ENCODE assay signal across 15 cellular contexts in the genomic region with DNA sequence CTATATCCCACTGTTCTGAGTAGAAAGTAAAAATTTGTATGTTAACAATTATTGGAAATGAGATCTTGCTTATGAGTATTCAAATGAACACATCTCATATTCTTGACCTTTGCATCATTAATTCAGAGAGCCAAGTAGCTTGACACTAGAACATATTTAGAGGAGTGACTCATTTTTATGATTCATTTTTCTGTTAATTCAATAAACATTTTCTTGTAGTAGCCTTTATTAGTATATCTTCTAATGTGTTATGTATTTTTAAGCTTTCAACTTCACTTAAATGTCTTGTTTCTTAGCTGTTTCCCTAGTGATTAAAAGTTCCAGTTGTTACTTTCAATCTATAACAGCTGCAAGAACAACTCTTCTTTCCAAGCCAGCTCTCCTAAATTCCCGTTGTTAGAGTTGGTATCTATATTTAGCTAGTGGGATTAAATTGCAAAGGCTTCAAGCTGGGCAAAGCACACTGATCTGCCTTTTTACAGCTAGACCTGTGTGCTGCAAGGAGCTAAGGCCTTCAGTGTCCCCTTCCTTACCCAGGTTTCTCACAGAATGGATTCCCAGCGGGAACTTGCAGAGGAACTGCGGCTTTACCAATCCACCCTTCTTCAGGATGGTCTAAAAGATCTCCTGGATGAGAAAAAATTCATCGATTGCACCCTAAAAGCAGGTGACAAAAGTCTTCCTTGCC. TPM values are rescaled to one million over a fixed set of nuclear protein-coding genes. Genes with fewer than 3 reads are reported as not detected.
DNase-seq lines count a peak whose midpoint lies in the region; ATAC-seq, FAIRE-seq and TF ChIP-seq lines count a peak whose summit lies in the region.
"Had no signal": no experiment of that assay in that cellular context is flagged by ENCODE, and none has a peak within 500 bp of the region (broad histone marks: within the 10 kb centered on the region; RNA-seq: fewer than 3 reads in every experiment).

A gene (plus strand): TSS at position 473 of the 688 bp plus-strand sequence. CDS start 77 bp downstream, at position 550.

- H2AFZ ChIP-seq in mesenchymal stem cell (ENCODE audit: low read depth, low read length): no peak within 1 kb of the TSS

- H3K9me3 ChIP-seq in mesenchymal stem cell (ENCODE audit: control insufficient read depth, low read length): no peaks in the 10 kb centered on the region
- no peaks in the 10 kb centered on the region for H3K9me3 ChIP-seq in T-helper 17 cell (ENCODE audit: control insufficient read depth, low read length, poor library complexity, severe bottlenecking)
- no peaks in the 10 kb centered on the region for H3K9me3 ChIP-seq in tibial nerve
- H3K9me3 ChIP-seq: esophagus squamous epithelium, SJSA1 had no signal

- no peaks in the 10 kb centered on the region for H3K4me1 Mint-ChIP-seq in T-helper 17 cell
- H3K4me1 Mint-ChIP-seq: activated CD4-positive, alpha-beta T cell treated with anti-CD3 and anti-CD28 coated beads, Interleukin-2, amount 10 ng/mL, durations not matched to agents 7 days and 5 days; activated naive CD8-positive, alpha-beta T cell treated with anti-CD3 and anti-CD28 coated beads, Interleukin-2, amount 10 ng/mL, durations not matched to agents 7 days and 5 days; CD4-positive, CD25-positive, alpha-beta regulatory T cell had no signal

- 93% methylated on average over 4 of the region's 4 CpGs for WGBS in mesenchymal stem cell
- 68 to 74% methylated on average over 4 of the region's 4 CpGs for WGBS in tibial nerve, 2 donors

- no peak within 1 kb of the TSS for H3K18ac ChIP-seq in mesenchymal stem cell (ENCODE audit: low read depth in 1 of 2, low read length in 2 of 2)

- H3K36me3 ChIP-seq in mesenchymal stem cell (ENCODE audit: control insufficient read depth in 1 of 2, insufficient read depth in 2 of 2, low read depth in 1 of 2, low read length in 2 of 2): peaks cover 1 to 10% of the 10 kb centered on the region in 2 experiments
- H3K36me3 ChIP-seq in tibial nerve: peaks cover 0 to 17% (median 0%) of the 10 kb centered on the region in 3 donors
- H3K36me3 ChIP-seq: SJSA1 had no signal

- no peak within 1 kb of the TSS for H4K8ac ChIP-seq in mesenchymal stem cell (ENCODE audit: low read length)

- H3K4me2 ChIP-seq in mesenchymal stem cell (ENCODE audit: low read length, poor library complexity, severe bottlenecking): no peak within 1 kb of the TSS

- TF ChIP-seq EP300 in tibial nerve (IDR thresholded peaks at IDR 0.05): no peak

- no peak for TF ChIP-seq CTCF in D721Med (IDR thresholded peaks at IDR 0.05; ENCODE audit: insufficient read depth, missing control alignments)
- TF ChIP-seq CTCF in epithelial cell of esophagus (IDR thresholded peaks at IDR 0.05; ENCODE audit: insufficient read depth, low read depth, low read length, missing control alignments): no peak
- no peak for TF ChIP-seq CTCF in tibial nerve (IDR thresholded peaks at IDR 0.05)

- no peak within 1 kb of the TSS for H2AK5ac ChIP-seq in mesenchymal stem cell (ENCODE audit: low read length, severe bottlenecking)

- H3K27ac Mint-ChIP-seq in T-helper 17 cell: no peak within 1 kb of the TSS
- H3K27ac Mint-ChIP-seq: activated CD4-positive, alpha-beta T cell treated with anti-CD3 and anti-CD28 coated beads, Interleukin-2, amount 10 ng/mL, durations not matched to agents 7 days and 5 days; activated naive CD8-positive, alpha-beta T cell treated with anti-CD3 and anti-CD28 coated beads, Interleukin-2, amount 10 ng/mL, durations not matched to agents 7 days and 5 days; CD4-positive, CD25-positive, alpha-beta regulatory T cell had no signal

- no peak within 1 kb of the TSS for H3K4me3 Mint-ChIP-seq in T-helper 17 cell
- H3K4me3 Mint-ChIP-seq: activated CD4-positive, alpha-beta T cell treated with anti-CD3 and anti-CD28 coated beads, Interleukin-2, amount 10 ng/mL, durations not matched to agents 7 days and 5 days; activated naive CD8-positive, alpha-beta T cell treated with anti-CD3 and anti-CD28 coated beads, Interleukin-2, amount 10 ng/mL, durations not matched to agents 7 days and 5 days; CD4-positive, CD25-positive, alpha-beta regulatory T cell had no signal

- H2BK120ac ChIP-seq in mesenchymal stem cell (ENCODE audit: low read depth, low read length): no peak within 1 kb of the TSS

- H3K4me3 ChIP-seq in epithelial cell of esophagus (ENCODE audit: low read length): no peak within 1 kb of the TSS
- H3K4me3 ChIP-seq in mesenchymal stem cell (ENCODE audit: insufficient read depth in 1 of 2, low read depth in 1 of 2, low read length in 2 of 2): peak within 1 kb of the TSS in 1 of 2 experiments; percentile 23
- H3K4me3 ChIP-seq in tibial nerve: no peak within 1 kb of the TSS
- H3K4me3 ChIP-seq: esophagus squamous epithelium, SJSA1 had no signal

- H3K27me3 ChIP-seq in mesenchymal stem cell (ENCODE audit: control insufficient read depth in 1 of 2, insufficient read depth in 1 of 2, low read length in 2 of 2) (no peaks in the 10 kb centered on the region), tibial nerve (no peaks in the 10 kb centered on the region)
- H3K27me3 ChIP-seq: esophagus squamous epithelium, SJSA1 had no signal

- H2BK15ac ChIP-seq in mesenchymal stem cell (ENCODE audit: low read depth, poor library complexity, severe bottlenecking): no peak within 1 kb of the TSS

- H3K79me1 ChIP-seq in mesenchymal stem cell (replicated peaks; ENCODE audit: low read length, poor library complexity, severe bottlenecking): no peaks in the 10 kb centered on the region

- no peak within 1 kb of the TSS for H2BK5ac ChIP-seq in mesenchymal stem cell (ENCODE audit: low read depth, low read length, poor library complexity, severe bottlenecking)

- TF ChIP-seq POLR2A in tibial nerve (IDR thresholded peaks at IDR 0.05): no peak

- H3K36me3 Mint-ChIP-seq in T-helper 17 cell (ENCODE audit: low read depth): no peaks in the 10 kb centered on the region
- H3K36me3 Mint-ChIP-seq: activated naive CD8-positive, alpha-beta T cell treated with anti-CD3 and anti-CD28 coated beads, Interleukin-2, amount 10 ng/mL, durations not matched to agents 7 days and 5 days had no signal

- no peaks in the 10 kb centered on the region for H3K4me1 ChIP-seq in mesenchymal stem cell (ENCODE audit: control insufficient read depth, insufficient read depth, low read depth, low read length)
- peaks cover 0 to 10% (median 0%) of the 10 kb centered on the region in 4 donors for H3K4me1 ChIP-seq in tibial nerve

- no peak within 1 kb of the TSS for H3K14ac ChIP-seq in mesenchymal stem cell (ENCODE audit: low read length in 2 of 2)

- DNase-seq in D721Med (ENCODE audit: insufficient read length, low spot score) (no peak), NCI-H2227 (lab: John Stamatoyannopoulos, UW; ENCODE audit: unreplicated experiment) (peak; percentile 18), epithelial cell of esophagus (ENCODE audit: low read depth) (peak; percentile 63), mesenchymal stem cell (no peak), T-helper 17 cell (no peak), tibial nerve (ENCODE audit: low spot score in 2 of 2) (no peak), C1 segment of cervical spinal cord (lab: John Stamatoyannopoulos, UW) (no peak)
- no peak for DNase-seq in activated CD8-positive, alpha-beta memory T cell treated with anti-CD3 and anti-CD28 coated beads for 24 hours
- DNase-seq: activated CD4-positive, alpha-beta T cell treated with anti-CD3 and anti-CD28 coated beads, Interleukin-2, amount 10 ng/mL, durations not matched to agents 7 days and 5 days; activated naive CD8-positive, alpha-beta T cell treated with anti-CD3 and anti-CD28 coated beads, Interleukin-2, amount 10 ng/mL, durations not matched to agents 7 days and 5 days; CD4-positive, CD25-positive, alpha-beta regulatory T cell; esophagus squamous epithelium; NCI-H1105 treated with DMSO at 0.1 percent for 48 hours; substantia nigra had no signal

- peak within 1 kb of the TSS; percentile 46 for H3K9ac ChIP-seq in mesenchymal stem cell (ENCODE audit: low read length)

- H3K27ac ChIP-seq in mesenchymal stem cell (ENCODE audit: low read length, poor library complexity, severe bottlenecking) (no peak within 1 kb of the TSS), tibial nerve (peak within 1 kb of the TSS in 1 of 4 donors; percentile 13)
- H3K27ac ChIP-seq: SJSA1 had no signal

- H2BK12ac ChIP-seq in mesenchymal stem cell (ENCODE audit: low read length in 2 of 2): no peak within 1 kb of the TSS

- H4K91ac ChIP-seq in mesenchymal stem cell (ENCODE audit: low read length): no peak within 1 kb of the TSS

- H3K23ac ChIP-seq in mesenchymal stem cell (ENCODE audit: low read length in 2 of 2): no peak within 1 kb of the TSS

- FAIRE-seq in D721Med (lab: Jason Lieb, UNC): peak; percentile 56

- H3K4ac ChIP-seq in mesenchymal stem cell (ENCODE audit: low read depth in 1 of 2, low read length in 2 of 2): no peak within 1 kb of the TSS

- no peaks in the 10 kb centered on the region for H3K27me3 Mint-ChIP-seq in T-helper 17 cell
- H3K27me3 Mint-ChIP-seq: activated CD4-positive, alpha-beta T cell treated with anti-CD3 and anti-CD28 coated beads, Interleukin-2, amount 10 ng/mL, durations not matched to agents 7 days and 5 days; activated naive CD8-positive, alpha-beta T cell treated with anti-CD3 and anti-CD28 coated beads, Interleukin-2, amount 10 ng/mL, durations not matched to agents 7 days and 5 days; CD4-positive, CD25-positive, alpha-beta regulatory T cell had no signal

- ATAC-seq in T-helper 17 cell: no peak

RNA-seq across cellular contexts. Expression of the gene that starts here (rescaled TPM):
- polyA plus RNA-seq in mesenchymal stem cell (2013, experiment 1 of 2): 0.14 TPM
- 0.21 TPM for polyA plus RNA-seq in mesenchymal stem cell (2013, experiment 2 of 2)
- total RNA-seq in T-helper 17 cell (not detected), tibial nerve (1 to 10 TPM in 3 of 4 donors, under 1 TPM in 1; 0.90 to 2.3 (median 1.7) TPM)
- total RNA-seq: CD4-positive, CD25-positive, alpha-beta regulatory T cell had no signal

Comparison
In these comparisons a context has a peak if more than half of its experiments do, and no peak if none do; other contexts are left out.
1. DNase-seq: peak in NCI-H2227 (single experiment) and epithelial cell of esophagus (single experiment); none in D721Med (single experiment), mesenchymal stem cell (single experiment), activated CD8-positive, alpha-beta memory T cell treated with anti-CD3 and anti-CD28 coated beads for 24 hours (single experiment), T-helper 17 cell (0 of 3), tibial nerve (0 of 2) and C1 segment of cervical spinal cord (0 of 14).